16 cellular contexts compared by ENCODE assay signal in the genomic region with DNA sequence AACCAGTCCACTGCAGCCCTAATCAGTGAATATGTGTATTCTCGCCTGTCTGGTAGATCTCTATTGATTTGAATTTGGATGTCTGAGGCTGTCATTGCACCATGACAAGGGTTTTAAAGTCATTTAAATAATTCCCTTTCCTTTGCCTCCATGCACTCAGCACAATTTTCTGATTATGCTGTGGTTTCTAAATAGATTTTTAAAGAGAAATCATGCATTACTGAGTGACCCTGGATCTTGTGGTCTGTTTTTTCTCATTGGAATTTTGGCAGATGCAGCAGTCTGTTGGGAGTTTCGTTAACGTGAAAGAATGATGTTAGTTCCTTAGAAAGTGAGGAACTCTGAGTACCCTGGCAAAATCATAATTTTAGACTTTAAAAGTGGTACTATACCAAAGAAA.
DNase-seq lines count a peak whose midpoint lies in the region; ATAC-seq and TF ChIP-seq lines count a peak whose summit lies in the region.
"Had no signal": no experiment of that assay in that cellular context is flagged by ENCODE, and none has a peak within 500 bp of the region (broad histone marks: within the 10 kb centered on the region; RNA-seq: fewer than 3 reads in every experiment).

No MANE protein-coding gene starts in this region.

- no peaks in the 10 kb centered on the region for H3K9me3 Mint-ChIP-seq in nephron

- no peaks in the 10 kb centered on the region for H3K36me3 Mint-ChIP-seq in nephron (ENCODE audit: low read depth)
- H3K36me3 Mint-ChIP-seq: CD8-positive, alpha-beta memory T cell had no signal

- intact Hi-C loops in A673 (cut with micrococcal nuclease; ENCODE audit: unreplicated experiment) (no loop called here), left ventricle myocardium inferior (cut with micrococcal nuclease) (no loop called here)

- no peaks in the 10 kb centered on the region for H3K36me3 ChIP-seq in A673 (ENCODE audit: insufficient read depth, low read length, poor library complexity, severe bottlenecking)
- no peaks in the 10 kb centered on the region for H3K36me3 ChIP-seq in left ventricle myocardium inferior
- H3K36me3 ChIP-seq: BLaER1 had no signal

- POLR2A ChIA-PET in A673 (lab: Charles Lee; ENCODE audit: low non-redundant PET): no interaction called here

- H3K4me1 Mint-ChIP-seq in nephron: peaks cover 7% of the 10 kb centered on the region
- H3K4me1 Mint-ChIP-seq: CD8-positive, alpha-beta memory T cell had no signal

- H3K27ac ChIP-seq in A673 (ENCODE audit: low read depth, low read length, poor library complexity, severe bottlenecking) (no peak overlapping the region), left ventricle myocardium inferior (replicated peaks) (no peak overlapping the region)
- H3K27ac ChIP-seq: 22Rv1, BLaER1 had no signal

- no peaks in the 10 kb centered on the region for H3K27me3 Mint-ChIP-seq in nephron (ENCODE audit: low read depth)
- H3K27me3 Mint-ChIP-seq: CD8-positive, alpha-beta memory T cell had no signal

- CTCF ChIA-PET in A673 (lab: Charles Lee): interaction anchor here (0.6 kb wide), 1 partner anchor 568 kb away, joined by 4 read pairs; no protein-coding TSS in a partner anchor

- no peaks in the 10 kb centered on the region for H3K27me3 ChIP-seq in A673 (replicated peaks; ENCODE audit: insufficient read depth, low read depth, low read length, poor library complexity)
- H3K27me3 ChIP-seq in left ventricle myocardium inferior (ENCODE audit: low read depth): no peaks in the 10 kb centered on the region
- H3K27me3 ChIP-seq: BLaER1 had no signal

- H3K4me3 ChIP-seq in A673 (ENCODE audit: low read depth, low read length, poor library complexity, severe bottlenecking) (no peak overlapping the region), left ventricle myocardium inferior (no peak overlapping the region)
- H3K4me3 ChIP-seq: BLaER1, GM12878, GM23338 had no signal

- peak; percentile 30 for DNase-seq in A673 (ENCODE audit: low spot score)
- peak; percentile 39 for DNase-seq in glomerular visceral epithelial cell (ENCODE audit: extremely low spot score)
- no peak for DNase-seq in activated CD4-positive, alpha-beta T cell treated with anti-CD3 and anti-CD28 coated beads, Interleukin-2, amount 50 U/mL, for 4 hours
- DNase-seq in T-helper 2 cell: no peak
- DNase-seq in hypothalamus (lab: John Stamatoyannopoulos, UW): no peak
- no peak for DNase-seq in left ventricle myocardium inferior
- DNase-seq: AML-193; Caco-2; CD8-positive, alpha-beta memory T cell; H7 had no signal

- no peaks in the 10 kb centered on the region for H3K9me3 ChIP-seq in A673 (ENCODE audit: low read depth, low read length, poor library complexity, severe bottlenecking)
- no peaks in the 10 kb centered on the region for H3K9me3 ChIP-seq in left ventricle myocardium inferior (replicated peaks)
- H3K9me3 ChIP-seq: Caco-2 had no signal

- H3K4me1 ChIP-seq in A673 (ENCODE audit: insufficient read depth, low read length, poor library complexity, severe bottlenecking) (peaks cover 18% of the 10 kb centered on the region), left ventricle myocardium inferior (no peaks in the 10 kb centered on the region)
- H3K4me1 ChIP-seq: Caco-2 had no signal

- BruUV-seq in A673 (replicated peaks; lab: Mats Ljungman, UMichigan): no TSS peak

- no peak overlapping the region for H3K4me3 Mint-ChIP-seq in nephron
- H3K4me3 Mint-ChIP-seq: CD8-positive, alpha-beta memory T cell; GM23338 had no signal

- H3K27ac Mint-ChIP-seq in nephron: peak overlapping the region in 2 of 3 experiments; percentile 38 to 57
- H3K27ac Mint-ChIP-seq: GM23338 had no signal

- ATAC-seq in SK-N-SH treated with all-trans-retinoic acid at 6 μM for 48 hours: peak; percentile 49; the same call in 2 of the 3 replicates
- ATAC-seq: GM12878, GM23338 had no signal

- no peak for TF ChIP-seq CTCF in A673 (conservative IDR thresholded peaks at IDR 0.05; ENCODE audit: low read depth, low read length)
- TF ChIP-seq CTCF in nephron (IDR thresholded peaks at IDR 0.05; ENCODE audit: unreplicated experiment in 3 of 3): no peak
- no peak for TF ChIP-seq CTCF in left ventricle myocardium inferior (IDR thresholded peaks at IDR 0.05; ENCODE audit: borderline replicate concordance)

TF ChIP-seq in SK-N-SH treated with all-trans-retinoic acid at 6 μM for 48 hours, 23 proteins besides CTCF, POLR2A, EP300 and RAD21:
- TF ChIP-seq PPARA (CRISPR knock-in tag; IDR thresholded peaks at IDR 0.05; ENCODE audit: borderline replicate concordance): no peak
- TF ChIP-seq ZFP3 (CRISPR knock-in tag; IDR thresholded peaks at IDR 0.05): no peak
- TF ChIP-seq TCF4 (CRISPR knock-in tag; IDR thresholded peaks at IDR 0.05; ENCODE audit: borderline replicate concordance): no peak
- TF ChIP-seq CSRNP3 (CRISPR knock-in tag; IDR thresholded peaks at IDR 0.05): no peak
- TF ChIP-seq ZNF565 (CRISPR knock-in tag; conservative IDR thresholded peaks at IDR 0.05; ENCODE audit: low read depth): no peak
- TF ChIP-seq GLIS3 (CRISPR knock-in tag; IDR thresholded peaks at IDR 0.05): no peak
- TF ChIP-seq, protein P1, sequence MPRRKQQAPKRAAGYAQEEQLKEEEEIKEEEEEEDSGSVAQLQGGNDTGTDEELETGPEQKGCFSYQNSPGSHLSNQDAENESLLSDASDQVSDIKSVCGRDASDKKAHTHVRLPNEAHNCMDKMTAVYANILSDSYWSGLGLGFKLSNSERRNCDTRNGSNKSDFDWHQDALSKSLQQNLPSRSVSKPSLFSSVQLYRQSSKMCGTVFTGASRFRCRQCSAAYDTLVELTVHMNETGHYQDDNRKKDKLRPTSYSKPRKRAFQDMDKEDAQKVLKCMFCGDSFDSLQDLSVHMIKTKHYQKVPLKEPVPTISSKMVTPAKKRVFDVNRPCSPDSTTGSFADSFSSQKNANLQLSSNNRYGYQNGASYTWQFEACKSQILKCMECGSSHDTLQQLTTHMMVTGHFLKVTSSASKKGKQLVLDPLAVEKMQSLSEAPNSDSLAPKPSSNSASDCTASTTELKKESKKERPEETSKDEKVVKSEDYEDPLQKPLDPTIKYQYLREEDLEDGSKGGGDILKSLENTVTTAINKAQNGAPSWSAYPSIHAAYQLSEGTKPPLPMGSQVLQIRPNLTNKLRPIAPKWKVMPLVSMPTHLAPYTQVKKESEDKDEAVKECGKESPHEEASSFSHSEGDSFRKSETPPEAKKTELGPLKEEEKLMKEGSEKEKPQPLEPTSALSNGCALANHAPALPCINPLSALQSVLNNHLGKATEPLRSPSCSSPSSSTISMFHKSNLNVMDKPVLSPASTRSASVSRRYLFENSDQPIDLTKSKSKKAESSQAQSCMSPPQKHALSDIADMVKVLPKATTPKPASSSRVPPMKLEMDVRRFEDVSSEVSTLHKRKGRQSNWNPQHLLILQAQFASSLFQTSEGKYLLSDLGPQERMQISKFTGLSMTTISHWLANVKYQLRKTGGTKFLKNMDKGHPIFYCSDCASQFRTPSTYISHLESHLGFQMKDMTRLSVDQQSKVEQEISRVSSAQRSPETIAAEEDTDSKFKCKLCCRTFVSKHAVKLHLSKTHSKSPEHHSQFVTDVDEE (CRISPR knock-in tag; IDR thresholded peaks at IDR 0.05): no peak
- TF ChIP-seq CSDC2 (CRISPR knock-in tag; IDR thresholded peaks at IDR 0.05): no peak
- TF ChIP-seq ARNTL (CRISPR knock-in tag; IDR thresholded peaks at IDR 0.05; ENCODE audit: borderline replicate concordance, low read depth): no peak
- TF ChIP-seq BACH2 (CRISPR knock-in tag; IDR thresholded peaks at IDR 0.05; ENCODE audit: borderline replicate concordance): no peak
- TF ChIP-seq ZFP30 (CRISPR knock-in tag; IDR thresholded peaks at IDR 0.05): no peak
- no peak for TF ChIP-seq CREB5 (CRISPR knock-in tag; IDR thresholded peaks at IDR 0.05; ENCODE audit: low read depth)
- TF ChIP-seq SNAI2 (CRISPR knock-in tag; IDR thresholded peaks at IDR 0.05): no peak
- no peak for TF ChIP-seq ISL1 (CRISPR knock-in tag; IDR thresholded peaks at IDR 0.05)

Comparison
In these comparisons a context has a peak if more than half of its experiments do, and no peak if none do; other contexts are left out.
1. DNase-seq: peak in A673 (single experiment) and glomerular visceral epithelial cell (single experiment); none in activated CD4-positive, alpha-beta T cell treated with anti-CD3 and anti-CD28 coated beads, Interleukin-2, amount 50 U/mL, for 4 hours (0 of 2), T-helper 2 cell (0 of 5), hypothalamus (0 of 51) and left ventricle myocardium inferior (single experiment).